In the genomic region with DNA sequence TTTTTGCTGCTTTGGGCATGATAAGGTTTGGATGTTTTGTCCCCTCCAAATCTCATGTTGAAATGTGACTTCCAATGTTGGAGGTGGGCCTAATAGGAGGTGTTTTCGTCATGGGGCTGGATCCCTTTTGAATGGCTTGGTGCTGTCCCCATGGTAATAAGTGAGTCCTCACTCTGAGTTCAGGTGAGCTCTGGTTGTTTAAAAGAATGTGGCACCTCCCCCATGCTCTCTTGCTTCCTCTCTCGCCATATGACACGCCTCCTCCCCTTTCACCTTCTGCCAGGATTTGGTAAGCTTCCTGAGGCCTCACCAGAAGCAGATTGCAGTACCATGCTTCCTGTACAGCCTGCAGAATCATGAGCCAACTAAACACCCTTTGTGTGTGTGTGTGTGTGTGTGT, we compare ENCODE assay signal across 27 cellular contexts.
"Had no signal": no experiment of that assay in that cellular context is flagged by ENCODE, and none has a peak within 500 bp of the region (broad histone marks: within the 10 kb centered on the region; RNA-seq: fewer than 3 reads in every experiment).

No MANE protein-coding gene starts in this region.

- H3K27me3 Mint-ChIP-seq: activated CD4-positive, alpha-beta T cell treated with anti-CD3 and anti-CD28 coated beads, Interleukin-2, amount 10 ng/mL, durations not matched to agents 24 days and 14 days; activated CD8-positive, alpha-beta T cell treated with anti-CD3 and anti-CD28 coated beads for 36 hours; activated naive CD8-positive, alpha-beta T cell treated with anti-CD3 and anti-CD28 coated beads for 36 hours; activated T-helper 17 cell treated with anti-CD3 and anti-CD28 coated beads, Interleukin-2, amount 50 U/mL, for 72 hours had no signal

- H3K4me1 Mint-ChIP-seq: activated CD4-positive, alpha-beta T cell treated with anti-CD3 and anti-CD28 coated beads, Interleukin-2, amount 10 ng/mL, durations not matched to agents 24 days and 14 days; activated naive CD8-positive, alpha-beta T cell treated with anti-CD3 and anti-CD28 coated beads for 36 hours; activated T-helper 17 cell treated with anti-CD3 and anti-CD28 coated beads, Interleukin-2, amount 50 U/mL, for 72 hours had no signal

- H3K27ac Mint-ChIP-seq: activated CD4-positive, alpha-beta T cell treated with anti-CD3 and anti-CD28 coated beads, Interleukin-2, amount 10 ng/mL, durations not matched to agents 24 days and 14 days; activated CD8-positive, alpha-beta T cell treated with anti-CD3 and anti-CD28 coated beads for 36 hours; activated naive CD8-positive, alpha-beta T cell treated with anti-CD3 and anti-CD28 coated beads for 36 hours; activated T-cell treated with anti-CD3 and anti-CD28 coated beads, Interleukin-2, amount 50 U/mL, for 72 hours; activated T-helper 17 cell treated with anti-CD3 and anti-CD28 coated beads, Interleukin-2, amount 50 U/mL, for 72 hours had no signal

- H3K9me3 ChIP-seq: SJCRH30 had no signal

- H3K4me1 ChIP-seq: SJCRH30 had no signal

- H3K4me3 Mint-ChIP-seq: activated CD4-positive, alpha-beta T cell treated with anti-CD3 and anti-CD28 coated beads, Interleukin-2, amount 10 ng/mL, durations not matched to agents 24 days and 14 days; activated CD8-positive, alpha-beta T cell treated with anti-CD3 and anti-CD28 coated beads for 36 hours; activated naive CD8-positive, alpha-beta T cell treated with anti-CD3 and anti-CD28 coated beads for 36 hours; activated T-cell treated with anti-CD3 and anti-CD28 coated beads, Interleukin-2, amount 50 U/mL, for 72 hours; activated T-helper 17 cell treated with anti-CD3 and anti-CD28 coated beads, Interleukin-2, amount 50 U/mL, for 72 hours had no signal

- H3K36me3 ChIP-seq: brain microvascular endothelial cell, SJCRH30, WERI-Rb-1 had no signal

- H3K36me3 Mint-ChIP-seq: activated naive CD8-positive, alpha-beta T cell treated with anti-CD3 and anti-CD28 coated beads for 36 hours had no signal

- H3K9me3 Mint-ChIP-seq: activated CD4-positive, alpha-beta T cell treated with anti-CD3 and anti-CD28 coated beads, Interleukin-2, amount 10 ng/mL, durations not matched to agents 24 days and 14 days; activated CD8-positive, alpha-beta T cell treated with anti-CD3 and anti-CD28 coated beads for 36 hours; activated naive CD8-positive, alpha-beta T cell treated with anti-CD3 and anti-CD28 coated beads for 36 hours; activated T-helper 17 cell treated with anti-CD3 and anti-CD28 coated beads, Interleukin-2, amount 50 U/mL, for 72 hours had no signal

- H3K27me3 ChIP-seq: brain microvascular endothelial cell, SJCRH30 had no signal

- H3K4me3 ChIP-seq: SJCRH30, SK-N-MC had no signal

- DNase-seq: activated CD4-positive, alpha-beta T cell treated with anti-CD3 and anti-CD28 coated beads, Interleukin-2, amount 10 ng/mL, durations not matched to agents 24 days and 14 days; activated CD4-positive, alpha-beta T cell treated with anti-CD3 and anti-CD28 coated beads, Interleukin-2, amount 50 U/mL, for 4 hours; activated CD8-positive, alpha-beta T cell treated with anti-CD3 and anti-CD28 coated beads for 36 hours; activated effector memory CD4-positive, alpha-beta T cell treated with anti-CD3 and anti-CD28 coated beads, Interleukin-2, amount 50 U/mL, for 16 hours; activated naive CD4-positive, alpha-beta T cell; activated naive CD4-positive, alpha-beta T cell treated with anti-CD3 and anti-CD28 coated beads, Interleukin-2, amount 50 U/mL, for 16 hours; activated naive CD8-positive, alpha-beta T cell treated with anti-CD3 and anti-CD28 coated beads for 36 hours; activated T-cell treated with anti-CD3 and anti-CD28 coated beads, Interleukin-2, amount 50 U/mL, for 1 hour; activated T-cell treated with anti-CD3 and anti-CD28 coated beads, Interleukin-2, amount 50 U/mL, for 72 hours; amniotic stem cell; aorta; brain microvascular endothelial cell; Karpas-422; NCI-H1105; NCI-H1417 treated with DMSO at 0.1 percent for 48 hours; NCI-H1694; NCI-H1930; NCI-H2081 treated with DMSO at 0.1 percent for 48 hours; NCI-H226; NCI-H524 treated with DMSO at 0.1 percent for 48 hours; SHP77; SJCRH30; T1000; WERI-Rb-1 had no signal

- ATAC-seq: activated CD8-positive, alpha-beta T cell treated with anti-CD3 and anti-CD28 coated beads for 36 hours; activated T-cell treated with anti-CD3 and anti-CD28 coated beads, Interleukin-2, amount 50 U/mL, for 72 hours; activated T-helper 17 cell treated with anti-CD3 and anti-CD28 coated beads, Interleukin-2, amount 50 U/mL, for 72 hours; Panc1 had no signal

- H3K27ac ChIP-seq: brain microvascular endothelial cell, SJCRH30, SK-N-MC, WERI-Rb-1 had no signal
